26 cellular contexts compared by ENCODE assay signal in the genomic region with DNA sequence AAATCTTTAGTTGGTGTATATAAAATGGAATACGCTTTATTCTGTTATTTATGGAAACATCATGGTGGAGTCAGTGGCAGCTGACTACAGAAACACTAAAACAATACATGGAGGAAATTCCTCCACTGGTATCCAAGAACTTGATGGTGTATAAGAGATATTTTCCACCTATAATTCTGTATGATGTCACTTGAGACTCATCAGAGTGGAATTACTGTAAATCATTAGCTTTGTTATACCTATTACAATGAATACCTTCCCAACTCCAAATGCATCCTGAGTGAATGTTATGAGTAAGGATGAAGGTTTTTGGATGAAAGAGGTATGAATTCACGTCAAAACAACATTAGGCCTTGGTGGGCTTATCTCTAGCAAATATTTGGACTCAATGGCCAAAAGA.
"Had no signal": no experiment of that assay in that cellular context is flagged by ENCODE, and none has a peak within 500 bp of the region (broad histone marks: within the 10 kb centered on the region; RNA-seq: fewer than 3 reads in every experiment).

No MANE protein-coding gene starts in this region.

- H3K4me1 ChIP-seq: adrenal gland, body of pancreas, breast epithelium had no signal

- H3K36me3 ChIP-seq: adrenal gland, breast epithelium, SJCRH30 had no signal

- H3K27ac ChIP-seq: adrenal gland, body of pancreas, breast epithelium, SJCRH30, SK-N-MC had no signal

- DNase-seq: activated CD4-positive, alpha-beta memory T cell treated with anti-CD3 and anti-CD28 coated beads for 36 hours; activated CD4-positive, alpha-beta T cell treated with anti-CD3 and anti-CD28 coated beads for 4 hours; activated CD4-positive, alpha-beta T cell treated with anti-CD3 and anti-CD28 coated beads, Interleukin-2, amount 50 U/mL, for 1 hour; activated CD8-positive, alpha-beta memory T cell treated with anti-CD3 and anti-CD28 coated beads, Interleukin-2, amount 50 U/mL, for 4 hours; activated gamma-delta T cell treated with Interleukin-2 at 50 U/mL for 16 hours; activated naive CD4-positive, alpha-beta T cell treated with anti-CD3 and anti-CD28 coated beads for 36 hours; activated T-cell treated with anti-CD3 and anti-CD28 coated beads for 4 hours; activated T-cell treated with anti-CD3 and anti-CD28 coated beads, Interleukin-2, amount 50 U/mL, for 4 hours; adrenal gland; body of pancreas; NCI-H1105; NCI-H1417 treated with DMSO at 0.1 percent for 48 hours; NCI-H187 treated with DMSO at 0.1 percent for 48 hours; NCI-H2081; NCI-H446 treated with DMSO at 0.1 percent for 48 hours; NCI-H524; NCI-H69; NCI-H82; SHP77; SJCRH30; T1000 had no signal

- H3K9me3 ChIP-seq: adrenal gland, body of pancreas, breast epithelium, SJCRH30 had no signal

- H3K27me3 ChIP-seq: adrenal gland, body of pancreas, breast epithelium, SJCRH30 had no signal

- ATAC-seq: activated CD4-positive, CD25-positive, alpha-beta regulatory T cell treated with anti-CD3 and anti-CD28 coated beads, Interleukin-2, amount 50 U/mL, for 24 hours; activated naive CD4-positive, alpha-beta T cell treated with anti-CD3 and anti-CD28 coated beads, Interleukin-2, amount 50 U/mL, for 72 hours; activated T-cell treated with anti-CD3 and anti-CD28 coated beads, Interleukin-2, amount 50 U/mL, for 4 hours; body of pancreas; WTC11 had no signal

- H3K4me3 ChIP-seq: adrenal gland, body of pancreas, breast epithelium, SJCRH30, SK-N-MC had no signal
